Comparison of ENCODE assay signal across 1 cellular context in genomic region chr4:78693777-78694456, GRCh38.
A peak's percentile ranks its signal among the peaks of the same experiment; 100 is the strongest.
TF ChIP-seq lines count a peak whose summit lies in the region.

No MANE protein-coding gene starts in this region.

TF ChIP-seq in K562, 482 proteins besides CTCF, POLR2A, EP300 and RAD21 (continued from another document and continues in another):
- TF ChIP-seq CHAMP1 (IDR thresholded peaks at IDR 0.05) (no peak; the same call in 1 of the 2 replicates), KLF13 (tag; IDR thresholded peaks at IDR 0.05; ENCODE audit: borderline replicate concordance, low read depth) (no peak), ZNF217 (CRISPR knock-in tag; IDR thresholded peaks at IDR 0.05) (no peak), E2F6 (IDR thresholded peaks at IDR 0.05; ENCODE audit: borderline replicate concordance in 1 of 2, extremely low read depth in 1 of 2, insufficient read depth in 1 of 2, insufficient read length in 1 of 2, low read depth in 1 of 2, low read length in 1 of 2, poor library complexity in 1 of 2, severe bottlenecking in 1 of 2) (no peak), SNAPC5 (CRISPR knock-in tag; IDR thresholded peaks at IDR 0.05) (peak; percentile 73; the same call in 1 of the 2 replicates), RBM22 (IDR thresholded peaks at IDR 0.05; ENCODE audit: low read depth, low read length, poor library complexity, severe bottlenecking) (no peak), HNRNPLL (IDR thresholded peaks at IDR 0.05; ENCODE audit: low read depth, low read length, poor library complexity, severe bottlenecking) (no peak), SP2 (IDR thresholded peaks at IDR 0.05; ENCODE audit: extremely low read depth, low read depth, low read length, poor library complexity, severe bottlenecking) (no peak), KLF10 (CRISPR knock-in tag; IDR thresholded peaks at IDR 0.05) (peak; percentile 83; the same call in 1 of the 2 replicates), ZNF124 (CRISPR knock-in tag; IDR thresholded peaks at IDR 0.05) (no peak), SIN3B (IDR thresholded peaks at IDR 0.05; ENCODE audit: low read depth) (no peak), TCF7L2 (IDR thresholded peaks at IDR 0.05; ENCODE audit: low read depth, low read length) (no peak), ZNF696 (CRISPR knock-in tag; conservative IDR thresholded peaks at IDR 0.05) (no peak), ZNF175 (CRISPR knock-in tag; IDR thresholded peaks at IDR 0.05; ENCODE audit: low read depth) (peak; percentile 99), NR4A1 (CRISPR knock-in tag; IDR thresholded peaks at IDR 0.05) (peak; percentile 86; the same call in 1 of the 2 replicates), NR4A1 (tag; IDR thresholded peaks at IDR 0.05) (peak; percentile 98), XRCC5 (IDR thresholded peaks at IDR 0.05; ENCODE audit: low read depth, low read length) (no peak), ZNF274 (IDR thresholded peaks at IDR 0.05; ENCODE audit: borderline replicate concordance, low read depth, low read length) (no peak), SRSF3 (IDR thresholded peaks at IDR 0.05; ENCODE audit: insufficient read depth, low read length) (no peak), KAT8 (IDR thresholded peaks at IDR 0.05; ENCODE audit: low read depth) (no peak), MBD1 (CRISPR knock-in tag; IDR thresholded peaks at IDR 0.05) (peak; percentile 81), BRCA1 (IDR thresholded peaks at IDR 0.05) (no peak), BRCA1 (CRISPR knock-in tag; IDR thresholded peaks at IDR 0.05) (no peak), CGGBP1 (CRISPR knock-in tag; IDR thresholded peaks at IDR 0.05) (no peak), EGR1 (conservative IDR thresholded peaks at IDR 0.05) (no peak), REST (CRISPR knock-in tag; IDR thresholded peaks at IDR 0.05; ENCODE audit: low read depth) (peak; percentile 84; the same call in 1 of the 2 replicates), CBX3 (IDR thresholded peaks at IDR 0.05; ENCODE audit: borderline replicate concordance in 1 of 2, low read length in 2 of 2) (no peak), MBD2 (IDR thresholded peaks at IDR 0.05; ENCODE audit: borderline replicate concordance, low read depth) (no peak), STAT5B (CRISPR knock-in tag; IDR thresholded peaks at IDR 0.05) (peak; percentile 89), MAX (CRISPR knock-in tag; IDR thresholded peaks at IDR 0.05) (no peak), ZNF146 (CRISPR knock-in tag; IDR thresholded peaks at IDR 0.05; ENCODE audit: unreplicated experiment) (no peak), ZNF655 (CRISPR knock-in tag; IDR thresholded peaks at IDR 0.05) (0 out of 2 replicates have a peak, but pooled peaks have one; percentile 64), THRA (IDR thresholded peaks at IDR 0.05) (no peak), TEAD2 (tag; IDR thresholded peaks at IDR 0.05) (peak; percentile 81), ZNF121 (CRISPR knock-in tag; conservative IDR thresholded peaks at IDR 0.05) (no peak), GATA2 (CRISPR knock-in tag; IDR thresholded peaks at IDR 0.05) (peak; percentile 27; the same call in 1 of the 2 replicates), ZNF583 (CRISPR knock-in tag; IDR thresholded peaks at IDR 0.05) (peak; percentile 99), ZMIZ1 (IDR thresholded peaks at IDR 0.05; ENCODE audit: low read depth in 2 of 2, low read length in 2 of 2) (peak in 1 of 2 experiments; percentile 76; a peak in 2 of 4 replicates), TCF7 (IDR thresholded peaks at IDR 0.05; ENCODE audit: borderline replicate concordance) (no peak), MCM5 (IDR thresholded peaks at IDR 0.05; ENCODE audit: low read depth) (no peak), ERF (CRISPR knock-in tag; IDR thresholded peaks at IDR 0.05) (peak; percentile 99), MTA1 (IDR thresholded peaks at IDR 0.05; ENCODE audit: borderline replicate concordance) (no peak), HMGXB4 (CRISPR knock-in tag; IDR thresholded peaks at IDR 0.05) (no peak), SREBF2 (CRISPR knock-in tag; IDR thresholded peaks at IDR 0.05) (no peak), ZNF133 (CRISPR knock-in tag; IDR thresholded peaks at IDR 0.05) (peak; percentile 93; the same call in 1 of the 2 replicates)
